21 cellular contexts compared by ENCODE assay signal in genomic region chr3:108106031-108106430, GRCh38. TPM values are rescaled to one million over a fixed set of nuclear protein-coding genes. Genes with fewer than 3 reads are reported as not detected.
A peak's percentile ranks its signal among the peaks of the same experiment; 100 is the strongest.
DNase-seq lines count a peak whose midpoint lies in the region; ATAC-seq, FAIRE-seq and TF ChIP-seq lines count a peak whose summit lies in the region.
"Had no signal": no experiment of that assay in that cellular context is flagged by ENCODE, and none has a peak within 500 bp of the region (broad histone marks: within the 10 kb centered on the region; RNA-seq: fewer than 3 reads in every experiment).

No MANE protein-coding gene starts in this region.

- no peak for FAIRE-seq in urothelium cell line (lab: Jason Lieb, UNC)
- FAIRE-seq: GM18507 had no signal

- H3K4me3 ChIP-seq in choroid plexus epithelial cell (ENCODE audit: low read depth, low read length) = no peak overlapping the region
- H3K4me3 ChIP-seq: cardiac muscle cell, lower lobe of right lung had no signal

- DNase-seq in A172 (ENCODE audit: low spot score) (peak; percentile 64), ELR (ENCODE audit: low read depth) (peak; percentile 75), NCI-H146 treated with DMSO at 0.1 percent for 48 hours (lab: John Stamatoyannopoulos, UW; ENCODE audit: unreplicated experiment) (peak; percentile 65), choroid plexus epithelial cell (ENCODE audit: low read depth) (peak; percentile 82), AG08395 (ENCODE audit: low spot score) (no peak), cerebellar nuclear complex (lab: John Stamatoyannopoulos, UW) (no peak), urothelium cell line (ENCODE audit: low spot score) (no peak)
- DNase-seq: activated CD8-positive, alpha-beta memory T cell treated with anti-CD3 and anti-CD28 coated beads, Interleukin-2, amount 50 U/mL, for 48 hours; activated effector memory CD4-positive, alpha-beta T cell treated with Interleukin-2 at 50 U/mL for 16 hours; effector CD8-positive, alpha-beta T cell; GOT3; head of caudate nucleus; lower lobe of right lung; NCI-H187; NCI-H446 treated with DMSO at 0.1 percent for 48 hours; nucleus accumbens; stimulated activated CD4-positive, alpha-beta T cell treated with anti-CD3 and anti-CD28 coated beads, Interleukin-15, amount 100 ng/mL, for 24 hours had no signal

- ATAC-seq in GM21825 (IDR thresholded peaks at IDR 0.05; ENCODE audit: unreplicated experiment) = no peak
- ATAC-seq: lower lobe of right lung, Right ventricle myocardium inferior had no signal

- TF ChIP-seq CTCF in choroid plexus epithelial cell (conservative IDR thresholded peaks at IDR 0.05; ENCODE audit: low read depth, low read length) = no peak

RNA-seq across cellular contexts. Expression of gene CD47, which starts 15.2 kb away (rescaled TPM):
- total RNA-seq in A172 (2014; rRNA removed; shearing (Covaris generic)) = 124 and 145 TPM in 2 replicates

Comparison
In these comparisons a context has a peak if more than half of its experiments do, and no peak if none do; other contexts are left out.
1. DNase-seq: peak in A172 (single experiment), ELR (single experiment), NCI-H146 treated with DMSO at 0.1 percent for 48 hours (single experiment) and choroid plexus epithelial cell (single experiment); none in AG08395 (single experiment), cerebellar nuclear complex (0 of 2) and urothelium cell line (single experiment).